ENCODE assay signal across 8 cellular contexts in genomic region chr17:44108440-44109311, GRCh38.
DNase-seq lines count a peak whose midpoint lies in the region; FAIRE-seq and TF ChIP-seq lines count a peak whose summit lies in the region.

No MANE protein-coding gene starts in this region.

- H3K27ac ChIP-seq in skin epidermis = peak overlapping the region in 19 of 21 experiments; percentile 1 to 88 (median 68)

- DNase-seq in H54 (ENCODE audit: insufficient read length, low spot score) (peak; percentile 88), amniotic stem cell (lab: John Stamatoyannopoulos, UW) (peak; percentile 86), hepatic stellate cell (ENCODE audit: low spot score) (peak; percentile 98), NCI-H2029 treated with DMSO at 0.1 percent for 48 hours (lab: John Stamatoyannopoulos, UW) (no peak), NCI-H1417 (lab: John Stamatoyannopoulos, UW) (no peak), NCI-H2081 treated with DMSO at 0.1 percent for 48 hours (lab: John Stamatoyannopoulos, UW) (no peak), cerebellar cortex (ENCODE audit: low spot score) (no peak)

- no peak for TF ChIP-seq POLR2A in H54 (IDR thresholded peaks at IDR 0.05; ENCODE audit: low read depth, low read length)

- FAIRE-seq in H54 (lab: Jason Lieb, UNC) = no peak

- H3K4me3 ChIP-seq in skin epidermis = peak overlapping the region in 3 of 7 experiments; percentile 24 to 38 (median 32)

Comparison
In these comparisons a context has a peak if more than half of its experiments do, and no peak if none do; other contexts are left out.
1. DNase-seq: peak in H54 (single experiment), amniotic stem cell (single experiment) and hepatic stellate cell (single experiment); none in NCI-H2029 treated with DMSO at 0.1 percent for 48 hours (single experiment), NCI-H1417 (0 of 3), NCI-H2081 treated with DMSO at 0.1 percent for 48 hours (single experiment) and cerebellar cortex (single experiment).